In genomic region chr4:160485071-160485687, GRCh38 we compare ENCODE assay signal across 24 cellular contexts.
"Had no signal": no experiment of that assay in that cellular context is flagged by ENCODE, and none has a peak within 500 bp of the region (broad histone marks: within the 10 kb centered on the region; RNA-seq: fewer than 3 reads in every experiment).

No MANE protein-coding gene starts in this region.

- H3K4me1 ChIP-seq: colonic mucosa, esophagus muscularis mucosa, esophagus squamous epithelium, foreskin keratinocyte, gastrocnemius medialis, gastroesophageal sphincter, heart left ventricle, heart right ventricle had no signal

- H3K9me3 ChIP-seq: colonic mucosa, esophagus muscularis mucosa, gastrocnemius medialis, gastroesophageal sphincter had no signal

- H3K27me3 ChIP-seq: colonic mucosa, dorsolateral prefrontal cortex, esophagus muscularis mucosa, esophagus squamous epithelium, foreskin keratinocyte, gastrocnemius medialis, gastroesophageal sphincter, heart left ventricle, heart right ventricle had no signal

- H3K27ac Mint-ChIP-seq: dendritic cell treated with granulocyte-macrophage colony-stimulating factor and Interleukin-4, amounts not matched to agents 40 ng/mL and 50 ng/mL, for 4 days; effector memory CD8-positive, alpha-beta T cell; endodermal cell had no signal

- H3K4me3 ChIP-seq: colonic mucosa, coronary artery, dorsolateral prefrontal cortex, esophagus muscularis mucosa, esophagus squamous epithelium, gastrocnemius medialis, gastroesophageal sphincter, heart left ventricle, heart right ventricle had no signal

- DNase-seq: colonic mucosa; cortex of kidney; dermis blood vessel endothelial cell; dorsolateral prefrontal cortex; effector CD4-positive, alpha-beta T cell; effector CD8-positive, alpha-beta T cell; effector memory CD4-positive, alpha-beta T cell; effector memory CD8-positive, alpha-beta T cell; endodermal cell; erythroblast; esophagus squamous epithelium; foreskin fibroblast; foreskin keratinocyte; foreskin melanocyte; gastrocnemius medialis; glutamatergic neuron; head of caudate nucleus; heart left ventricle; heart right ventricle had no signal

- H3K27ac ChIP-seq: colonic mucosa, coronary artery, dorsolateral prefrontal cortex, epithelial cell of prostate, esophagus muscularis mucosa, esophagus squamous epithelium, foreskin keratinocyte, gastrocnemius medialis, gastroesophageal sphincter, heart left ventricle, heart right ventricle had no signal

- H3K4me3 Mint-ChIP-seq: dendritic cell treated with granulocyte-macrophage colony-stimulating factor and Interleukin-4, amounts not matched to agents 40 ng/mL and 50 ng/mL, for 4 days; effector memory CD8-positive, alpha-beta T cell; endodermal cell had no signal

- H3K27me3 Mint-ChIP-seq: dendritic cell treated with granulocyte-macrophage colony-stimulating factor and Interleukin-4, amounts not matched to agents 40 ng/mL and 50 ng/mL, for 4 days; effector memory CD8-positive, alpha-beta T cell had no signal

- H3K36me3 ChIP-seq: colonic mucosa, esophagus muscularis mucosa, esophagus squamous epithelium, gastrocnemius medialis, gastroesophageal sphincter, heart left ventricle, heart right ventricle had no signal
